ENCODE assay signal across 3 cellular contexts in the genomic region with DNA sequence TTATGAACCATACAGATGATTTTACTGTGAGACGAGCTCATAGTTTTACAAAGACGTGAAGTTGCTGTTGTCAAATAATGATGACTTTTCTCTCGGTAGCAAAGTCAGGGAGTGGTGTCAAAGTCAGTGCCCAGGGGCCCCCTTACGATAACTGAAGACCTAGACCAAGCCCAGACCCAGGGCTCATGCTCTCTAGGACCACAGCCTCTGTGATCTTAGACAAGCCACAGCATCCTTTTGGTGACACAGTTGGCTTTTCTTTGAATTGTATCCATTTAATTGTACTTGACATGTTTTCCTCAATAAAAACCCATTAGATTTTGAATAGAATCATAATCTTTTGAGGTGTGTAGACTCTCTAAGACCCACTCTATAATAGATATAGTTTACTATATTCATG.
"Had no signal": no experiment of that assay in that cellular context is flagged by ENCODE, and none has a peak within 500 bp of the region (broad histone marks: within the 10 kb centered on the region; RNA-seq: fewer than 3 reads in every experiment).

No MANE protein-coding gene starts in this region.

- ATAC-seq: GM12878 had no signal

- DNase-seq: GDM1, GF-D8 had no signal
